In the genomic region with DNA sequence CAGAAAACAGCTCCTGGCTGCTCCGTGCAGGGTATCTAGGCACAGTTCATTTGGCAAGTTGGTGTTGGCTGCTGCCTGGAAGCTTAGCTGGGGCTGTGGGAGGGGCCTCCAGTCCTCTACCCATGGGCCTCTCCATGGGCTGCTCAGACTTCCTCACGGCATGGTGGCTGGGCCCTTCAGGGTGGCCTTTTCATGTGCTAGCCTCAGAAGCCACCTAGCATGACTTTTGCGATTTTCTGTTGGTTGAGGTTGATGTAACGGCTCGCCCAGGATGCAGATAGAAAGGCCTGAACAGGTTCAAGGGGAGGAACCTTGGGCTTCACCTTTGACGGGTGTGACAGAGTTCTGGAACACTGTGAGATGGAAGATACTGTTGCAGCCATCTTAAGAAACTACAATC, we compare ENCODE assay signal across 21 cellular contexts. TPM values are rescaled to one million over a fixed set of nuclear protein-coding genes. Genes with fewer than 3 reads are reported as not detected.
"Had no signal": no experiment of that assay in that cellular context is flagged by ENCODE, and none has a peak within 500 bp of the region (broad histone marks: within the 10 kb centered on the region; RNA-seq: fewer than 3 reads in every experiment).

No MANE protein-coding gene starts in this region.

- H3K27ac Mint-ChIP-seq: effector memory CD8-positive, alpha-beta T cell had no signal

- H3K27ac ChIP-seq: epithelial cell of prostate, esophagus muscularis mucosa, gastrocnemius medialis, heart right ventricle, neutrophil, suprapubic skin, tibial artery, upper lobe of right lung, vagina had no signal

- H3K9me3 Mint-ChIP-seq: effector memory CD8-positive, alpha-beta T cell; naive thymus-derived CD8-positive, alpha-beta T cell had no signal

- H3K36me3 ChIP-seq: gastrocnemius medialis, heart right ventricle, suprapubic skin, upper lobe of right lung, vagina had no signal

- ATAC-seq: effector memory CD8-positive, alpha-beta T cell; gastrocnemius medialis; heart right ventricle; left lobe of liver; mucosa of descending colon; naive thymus-derived CD8-positive, alpha-beta T cell; right cardiac atrium; stimulated activated naive CD8-positive, alpha-beta T cell treated with anti-CD3 and anti-CD28 coated beads, Interleukin-15, Interleukin-2, amounts not matched to agents 100 U/mL and 50 U/mL, for 24 hours; upper lobe of right lung had no signal

- H3K4me3 Mint-ChIP-seq: effector memory CD8-positive, alpha-beta T cell; naive thymus-derived CD8-positive, alpha-beta T cell had no signal

- H3K27me3 ChIP-seq: esophagus muscularis mucosa, gastrocnemius medialis, neutrophil, suprapubic skin, tibial artery, upper lobe of right lung, vagina had no signal

- H3K4me1 ChIP-seq: esophagus muscularis mucosa, gastrocnemius medialis, heart right ventricle, suprapubic skin, tibial artery, upper lobe of right lung, vagina had no signal

- H3K9me3 ChIP-seq: esophagus muscularis mucosa, gastrocnemius medialis, heart right ventricle, mucosa of descending colon, neutrophil, suprapubic skin, tibial artery, upper lobe of right lung, vagina had no signal

- DNase-seq: effector memory CD8-positive, alpha-beta T cell; gastrocnemius medialis; heart right ventricle; hypothalamus; kidney glomerular epithelial cell; mucosa of descending colon; right cardiac atrium; small intestine; stimulated activated CD4-positive, alpha-beta T cell treated with anti-CD3 and anti-CD28 coated beads, Interleukin-2, amount 100 ng/mL, for 48 hours; stimulated activated naive CD8-positive, alpha-beta T cell treated with anti-CD3 and anti-CD28 coated beads, Interleukin-15, Interleukin-2, amounts not matched to agents 100 U/mL and 50 U/mL, for 24 hours; tibial artery; upper lobe of right lung had no signal

- FAIRE-seq: islet of Langerhans, small intestine had no signal

- H3K4me3 ChIP-seq: esophagus muscularis mucosa, gastrocnemius medialis, heart right ventricle, mucosa of descending colon, suprapubic skin, tibial artery, upper lobe of right lung, vagina had no signal

- H3K27me3 Mint-ChIP-seq: effector memory CD8-positive, alpha-beta T cell; naive thymus-derived CD8-positive, alpha-beta T cell had no signal

- H3K36me3 Mint-ChIP-seq: naive thymus-derived CD8-positive, alpha-beta T cell had no signal

RNA-seq across cellular contexts. Expression of a gene that starts 25.8 kb away (rescaled TPM):
- total RNA-seq: esophagus muscularis mucosa; gastrocnemius medialis; heart right ventricle; naive thymus-derived CD8-positive, alpha-beta T cell; right cardiac atrium; upper lobe of right lung had no signal
- polyA plus RNA-seq: neural cell had no signal
